ENCODE assay signal across 39 cellular contexts in the genomic region with DNA sequence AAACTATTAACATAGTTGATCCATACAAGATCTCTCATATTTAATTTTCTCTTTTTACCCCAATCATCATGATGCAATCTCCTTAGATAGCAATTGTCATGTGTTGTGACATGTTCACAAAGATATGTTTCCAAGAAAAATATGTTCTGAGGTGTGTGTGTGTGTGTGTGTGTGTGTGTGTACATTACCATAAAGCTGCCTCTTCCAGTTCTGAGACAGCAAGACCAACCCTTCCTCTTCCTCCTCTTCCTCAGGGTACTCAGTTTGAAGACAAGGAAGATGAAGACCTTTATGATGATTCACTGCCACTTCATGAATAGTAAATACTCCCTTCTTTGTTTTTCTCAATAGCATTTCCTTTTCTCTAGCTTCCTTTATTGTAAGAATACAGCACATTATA.
"Had no signal": no experiment of that assay in that cellular context is flagged by ENCODE, and none has a peak within 500 bp of the region (broad histone marks: within the 10 kb centered on the region; RNA-seq: fewer than 3 reads in every experiment).

No MANE protein-coding gene starts in this region.

- H3K36me3 Mint-ChIP-seq: activated naive CD4-positive, alpha-beta T cell treated with anti-CD3 and anti-CD28 coated beads, Interleukin-2, amount 10 ng/mL, durations not matched to agents 7 days and 5 days; activated naive CD8-positive, alpha-beta T cell; activated naive CD8-positive, alpha-beta T cell treated with anti-CD3 and anti-CD28 coated beads for 36 hours; activated naive CD8-positive, alpha-beta T cell treated with anti-CD3 and anti-CD28 coated beads, Interleukin-2, amount 10 ng/mL, durations not matched to agents 7 days and 5 days; brain had no signal

- H3K27ac Mint-ChIP-seq: activated naive CD4-positive, alpha-beta T cell treated with anti-CD3 and anti-CD28 coated beads for 36 hours; activated naive CD4-positive, alpha-beta T cell treated with anti-CD3 and anti-CD28 coated beads, Interleukin-2, amount 10 ng/mL, durations not matched to agents 7 days and 5 days; activated naive CD4-positive, alpha-beta T cell treated with anti-CD3 and anti-CD28 coated beads, Interleukin-2, amount 50 U/mL, for 24 hours; activated naive CD4-positive, alpha-beta T cell treated with anti-CD3 and anti-CD28 coated beads, Interleukin-2, amount 50 U/mL, for 72 hours; activated naive CD8-positive, alpha-beta T cell; activated naive CD8-positive, alpha-beta T cell treated with anti-CD3 and anti-CD28 coated beads for 36 hours; activated naive CD8-positive, alpha-beta T cell treated with anti-CD3 and anti-CD28 coated beads, Interleukin-2, amount 10 ng/mL, durations not matched to agents 7 days and 5 days; activated naive CD8-positive, alpha-beta T cell treated with anti-CD3 and anti-CD28 coated beads, Interleukin-2, amount 50 U/mL, for 24 hours; activated T-cell treated with anti-CD3 and anti-CD28 coated beads, Interleukin-2, amount 50 U/mL, for 24 hours; activated T-cell treated with anti-CD3 and anti-CD28 coated beads, Interleukin-2, amount 50 U/mL, for 72 hours; activated T-helper 1 cell treated with anti-CD3 and anti-CD28 coated beads, Interleukin-12 subunit alpha, Interleukin-12 subunit beta, Interleukin-2, Interleukin-4 antibody, amounts not matched to agents 30 ng/mL and 10 ng/mL and 1 ng/mL, durations not matched to agents 14 hours and 24 hours and 36 hours; activated T-helper 17 cell treated with anti-CD3 and anti-CD28 coated beads, Interleukin-2, amount 50 U/mL, for 72 hours; activated T-helper 2 cell treated with anti-CD3 and anti-CD28 coated beads, Interferon-gamma antibody, Interleukin-2, Interleukin-4, amounts not matched to agents 10 μg/mL and 5 μg/mL and 100 μg/mL, durations not matched to agents 14 hours and 24 hours and 36 hours; brain had no signal

- H3K27me3 ChIP-seq: adrenal gland, ascending aorta, body of pancreas, brain microvascular endothelial cell, breast epithelium, cardiac muscle cell had no signal

- H3K27me3 Mint-ChIP-seq: activated naive CD4-positive, alpha-beta T cell treated with anti-CD3 and anti-CD28 coated beads, Interleukin-2, amount 10 ng/mL, durations not matched to agents 7 days and 5 days; activated naive CD4-positive, alpha-beta T cell treated with anti-CD3 and anti-CD28 coated beads, Interleukin-2, amount 50 U/mL, for 24 hours; activated naive CD8-positive, alpha-beta T cell; activated naive CD8-positive, alpha-beta T cell treated with anti-CD3 and anti-CD28 coated beads for 36 hours; activated naive CD8-positive, alpha-beta T cell treated with anti-CD3 and anti-CD28 coated beads, Interleukin-2, amount 10 ng/mL, durations not matched to agents 7 days and 5 days; activated naive CD8-positive, alpha-beta T cell treated with anti-CD3 and anti-CD28 coated beads, Interleukin-2, amount 50 U/mL, for 24 hours; activated T-cell treated with anti-CD3 and anti-CD28 coated beads, Interleukin-2, amount 50 U/mL, for 24 hours; activated T-helper 17 cell treated with anti-CD3 and anti-CD28 coated beads, Interleukin-2, amount 50 U/mL, for 72 hours; central memory CD8-positive, alpha-beta T cell had no signal

- H3K4me3 ChIP-seq: adrenal gland, ascending aorta, body of pancreas, breast epithelium, cardiac muscle cell had no signal

- H3K4me3 Mint-ChIP-seq: activated naive CD4-positive, alpha-beta T cell treated with anti-CD3 and anti-CD28 coated beads for 36 hours; activated naive CD4-positive, alpha-beta T cell treated with anti-CD3 and anti-CD28 coated beads, Interleukin-2, amount 10 ng/mL, durations not matched to agents 7 days and 5 days; activated naive CD4-positive, alpha-beta T cell treated with anti-CD3 and anti-CD28 coated beads, Interleukin-2, amount 50 U/mL, for 24 hours; activated naive CD8-positive, alpha-beta T cell; activated naive CD8-positive, alpha-beta T cell treated with anti-CD3 and anti-CD28 coated beads for 36 hours; activated naive CD8-positive, alpha-beta T cell treated with anti-CD3 and anti-CD28 coated beads, Interleukin-2, amount 10 ng/mL, durations not matched to agents 7 days and 5 days; activated naive CD8-positive, alpha-beta T cell treated with anti-CD3 and anti-CD28 coated beads, Interleukin-2, amount 50 U/mL, for 24 hours; activated T-cell treated with anti-CD3 and anti-CD28 coated beads, Interleukin-2, amount 50 U/mL, for 24 hours; activated T-cell treated with anti-CD3 and anti-CD28 coated beads, Interleukin-2, amount 50 U/mL, for 4 hours; activated T-cell treated with anti-CD3 and anti-CD28 coated beads, Interleukin-2, amount 50 U/mL, for 72 hours; activated T-helper 1 cell treated with anti-CD3 and anti-CD28 coated beads, Interleukin-12 subunit alpha, Interleukin-12 subunit beta, Interleukin-2, Interleukin-4 antibody, amounts not matched to agents 30 ng/mL and 10 ng/mL and 1 ng/mL, durations not matched to agents 14 hours and 24 hours and 36 hours; activated T-helper 17 cell treated with anti-CD3 and anti-CD28 coated beads, Interleukin-2, amount 50 U/mL, for 72 hours; brain; central memory CD8-positive, alpha-beta T cell had no signal

- H3K4me1 Mint-ChIP-seq: activated naive CD4-positive, alpha-beta T cell treated with anti-CD3 and anti-CD28 coated beads, Interleukin-2, amount 10 ng/mL, durations not matched to agents 7 days and 5 days; activated naive CD4-positive, alpha-beta T cell treated with anti-CD3 and anti-CD28 coated beads, Interleukin-2, amount 50 U/mL, for 24 hours; activated naive CD8-positive, alpha-beta T cell treated with anti-CD3 and anti-CD28 coated beads for 36 hours; activated naive CD8-positive, alpha-beta T cell treated with anti-CD3 and anti-CD28 coated beads, Interleukin-2, amount 10 ng/mL, durations not matched to agents 7 days and 5 days; activated naive CD8-positive, alpha-beta T cell treated with anti-CD3 and anti-CD28 coated beads, Interleukin-2, amount 50 U/mL, for 24 hours; activated T-helper 17 cell treated with anti-CD3 and anti-CD28 coated beads, Interleukin-2, amount 50 U/mL, for 72 hours; central memory CD8-positive, alpha-beta T cell had no signal

- H3K27ac ChIP-seq: adrenal gland, ascending aorta, body of pancreas, brain microvascular endothelial cell, breast epithelium, cardiac muscle cell had no signal

- DNase-seq: activated effector memory CD4-positive, alpha-beta T cell treated with anti-CD3 and anti-CD28 coated beads, Interleukin-2, amount 50 U/mL, for 16 hours; activated effector memory CD4-positive, alpha-beta T cell treated with Interleukin-2 at 50 U/mL for 16 hours; activated gamma-delta T cell; activated gamma-delta T cell treated with Interleukin-2 at 50 U/mL for 16 hours; activated naive CD4-positive, alpha-beta T cell; activated naive CD4-positive, alpha-beta T cell treated with anti-CD3 and anti-CD28 coated beads for 36 hours; activated naive CD4-positive, alpha-beta T cell treated with anti-CD3 and anti-CD28 coated beads, Interleukin-2, amount 10 ng/mL, durations not matched to agents 7 days and 5 days; activated naive CD4-positive, alpha-beta T cell treated with anti-CD3 and anti-CD28 coated beads, Interleukin-2, amount 50 U/mL, for 16 hours; activated naive CD4-positive, alpha-beta T cell treated with Interleukin-2 at 50 U/mL for 16 hours; activated naive CD8-positive, alpha-beta T cell treated with anti-CD3 and anti-CD28 coated beads for 36 hours; activated naive CD8-positive, alpha-beta T cell treated with anti-CD3 and anti-CD28 coated beads, Interleukin-2, amount 10 ng/mL, durations not matched to agents 7 days and 5 days; activated naive CD8-positive, alpha-beta T cell treated with anti-CD3 and anti-CD28 coated beads, Interleukin-2, amount 50 U/mL, for 24 hours; activated T-cell treated with anti-CD3 and anti-CD28 coated beads, Interleukin-2, amount 50 U/mL, for 1 hour; activated T-cell treated with anti-CD3 and anti-CD28 coated beads, Interleukin-2, amount 50 U/mL, for 24 hours; activated T-cell treated with anti-CD3 and anti-CD28 coated beads, Interleukin-2, amount 50 U/mL, for 4 hours; activated T-cell treated with anti-CD3 and anti-CD28 coated beads, Interleukin-2, amount 50 U/mL, for 48 hours; activated T-cell treated with anti-CD3 and anti-CD28 coated beads, Interleukin-2, amount 50 U/mL, for 72 hours; adrenal gland; amniotic stem cell; amygdala; anterior cingulate cortex; aorta; body of pancreas; brain microvascular endothelial cell; caudate nucleus; central memory CD4-positive, alpha-beta T cell; cerebellar nuclear complex had no signal

- H3K36me3 ChIP-seq: adrenal gland, ascending aorta, brain microvascular endothelial cell, cardiac muscle cell had no signal

- FAIRE-seq: astrocyte had no signal

- H3K4me1 ChIP-seq: adrenal gland, ascending aorta, body of pancreas, breast epithelium had no signal

- ATAC-seq: activated naive CD4-positive, alpha-beta T cell treated with anti-CD3 and anti-CD28 coated beads, Interleukin-2, amount 50 U/mL, for 72 hours; activated naive CD8-positive, alpha-beta T cell treated with anti-CD3 and anti-CD28 coated beads, Interleukin-2, amount 50 U/mL, for 24 hours; activated T-cell treated with anti-CD3 and anti-CD28 coated beads, Interleukin-2, amount 50 U/mL, for 4 hours; activated T-cell treated with anti-CD3 and anti-CD28 coated beads, Interleukin-2, amount 50 U/mL, for 72 hours; activated T-helper 17 cell treated with anti-CD3 and anti-CD28 coated beads, Interleukin-2, amount 50 U/mL, for 72 hours; body of pancreas had no signal
